9 cellular contexts compared by ENCODE assay signal in the genomic region with DNA sequence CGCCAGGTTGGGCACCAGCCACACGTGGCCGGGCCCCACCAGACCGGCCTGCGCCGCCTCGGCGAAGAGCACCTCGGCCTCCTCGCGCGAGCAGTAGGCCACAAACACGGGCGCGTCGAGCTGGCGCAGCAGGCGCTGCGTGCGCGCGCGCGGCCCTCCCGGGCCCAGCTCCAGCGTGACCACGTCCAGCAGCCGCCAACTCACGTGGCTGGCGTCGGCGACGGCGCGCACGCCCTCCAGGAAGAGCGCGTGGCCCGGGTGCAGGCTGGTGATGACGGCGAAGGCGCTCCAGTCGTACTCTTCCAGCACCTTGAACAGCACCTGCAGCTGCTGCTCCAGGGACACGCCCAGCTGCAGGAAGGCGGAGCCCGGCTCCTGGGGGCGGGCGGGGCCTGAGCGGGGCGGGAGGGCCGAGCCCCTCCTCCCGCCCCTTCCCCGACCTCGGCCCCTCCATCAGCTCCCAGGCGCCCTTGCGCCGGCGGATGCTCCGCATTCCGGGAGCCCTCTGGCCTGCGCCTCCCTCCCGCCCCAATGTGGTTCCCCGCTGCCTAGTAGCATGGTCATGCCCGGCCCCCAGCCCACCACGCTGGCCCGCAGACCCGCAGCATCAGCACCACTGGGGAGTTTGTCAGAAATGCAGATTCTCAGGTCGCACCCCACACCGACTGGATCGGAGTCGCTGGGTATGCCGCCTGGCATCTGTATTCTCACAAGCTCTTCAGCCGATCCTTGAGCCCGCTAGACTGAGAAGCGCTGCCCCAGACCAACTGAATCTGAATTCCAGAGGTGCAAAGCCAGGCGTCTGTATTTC. TPM values are rescaled to one million over a fixed set of nuclear protein-coding genes. Genes with fewer than 3 reads are reported as not detected.
DNase-seq lines count a peak whose midpoint lies in the region; ATAC-seq and TF ChIP-seq lines count a peak whose summit lies in the region.
"Had no signal": no experiment of that assay in that cellular context is flagged by ENCODE, and none has a peak within 500 bp of the region (broad histone marks: within the 10 kb centered on the region; RNA-seq: fewer than 3 reads in every experiment).

No MANE protein-coding gene starts in this region.

- ATAC-seq in PC-3 (no peak), GM19023 (IDR thresholded peaks at IDR 0.05; ENCODE audit: unreplicated experiment) (no peak)

- TF ChIP-seq CTCF in RWPE1 (conservative IDR thresholded peaks at IDR 0.05; ENCODE audit: low read depth) (no peak), nephron (IDR thresholded peaks at IDR 0.05; ENCODE audit: unreplicated experiment in 3 of 3) (no peak), PC-3 (conservative IDR thresholded peaks at IDR 0.05; ENCODE audit: low read depth, low read length) (no peak)

- no TSS peak for BruUV-seq in PC-3 (replicated peaks; lab: Mats Ljungman, UMichigan)

- no peak overlapping the region for H3K4me2 ChIP-seq in PC-3 (ENCODE audit: low read length)

- no peaks in the 10 kb centered on the region for H3K79me2 ChIP-seq in PC-3 (ENCODE audit: low read length)

- H3K4me1 ChIP-seq in adipocyte (ENCODE audit: control insufficient read depth, insufficient read depth, low read length) (no peaks in the 10 kb centered on the region), PC-3 (ENCODE audit: insufficient read depth, low read length) (no peaks in the 10 kb centered on the region)

- H3K4me3 ChIP-seq in adipocyte (ENCODE audit: low read length) (no peak overlapping the region), PC-3 (ENCODE audit: low read length) (no peak overlapping the region)
- H3K4me3 ChIP-seq: heart right ventricle had no signal

- H2AFZ ChIP-seq in PC-3 (ENCODE audit: low read length): no peak overlapping the region

- H3K27me3 Mint-ChIP-seq in nephron (ENCODE audit: low read depth): peaks cover 94% of the 10 kb centered on the region

- H3K4me3 Mint-ChIP-seq in nephron: peak overlapping the region in 2 of 3 experiments; percentile 65 to 67

- H3K4me1 Mint-ChIP-seq in nephron: no peaks in the 10 kb centered on the region

- intact Hi-C loops in PC-3 (cut with micrococcal nuclease): no loop called here

- peak; percentile 16 for DNase-seq in EH (ENCODE audit: low read depth)
- peak; percentile 70 for DNase-seq in RWPE1 (ENCODE audit: low spot score)
- peak; percentile 32 for DNase-seq in adipocyte (ENCODE audit: low read depth)
- DNase-seq in PC-3: no peak
- no peak for DNase-seq in HT-29 (ENCODE audit: low spot score)
- DNase-seq in SKM-1 treated with dmso at 0.1 percent for 144 hours (lab: John Stamatoyannopoulos, UW; ENCODE audit: unreplicated experiment): no peak
- DNase-seq: heart right ventricle had no signal

- no peaks in the 10 kb centered on the region for H4K20me1 ChIP-seq in PC-3 (ENCODE audit: low read length)

- H3F3A ChIP-seq in PC-3 (ENCODE audit: low read length, unreplicated experiment): no peaks in the 10 kb centered on the region

- CTCF ChIA-PET in RWPE1 (lab: Yijun Ruan, JAX) (interaction anchor here (0.5 to 1.6 kb wide), 3 partner anchors 8 to 10 kb away, joined by 3 to 7 read pairs (median 3); no protein-coding TSS in a partner anchor), PC-3 (lab: Charles Lee) (interaction anchor here (1.7 kb wide), 1 partner anchor 10 kb away, joined by 4 read pairs; no protein-coding TSS in a partner anchor)

- no peaks in the 10 kb centered on the region for H3K9me3 Mint-ChIP-seq in nephron

- H3K9me3 ChIP-seq in adipocyte (ENCODE audit: control insufficient read depth, low read length) (no peaks in the 10 kb centered on the region), PC-3 (ENCODE audit: low read length) (no peaks in the 10 kb centered on the region)
- H3K9me3 ChIP-seq: heart right ventricle had no signal

- no peak overlapping the region for H3K27ac Mint-ChIP-seq in nephron

- H3K9me2 ChIP-seq in PC-3 (replicated peaks; ENCODE audit: low read length): no peaks in the 10 kb centered on the region

- H3K36me3 ChIP-seq in adipocyte (ENCODE audit: control insufficient read depth, insufficient read depth, low read length, severe bottlenecking): no peaks in the 10 kb centered on the region
- H3K36me3 ChIP-seq in PC-3 (ENCODE audit: low read depth, low read length): no peaks in the 10 kb centered on the region
- H3K36me3 ChIP-seq: heart right ventricle had no signal

- H3K27me3 ChIP-seq in adipocyte (replicated peaks; ENCODE audit: control insufficient read depth, insufficient read depth, low read length): peaks cover 64% of the 10 kb centered on the region
- peaks cover 54% of the 10 kb centered on the region for H3K27me3 ChIP-seq in PC-3 (ENCODE audit: low read length)

- H3K27ac ChIP-seq in RWPE1: no peak overlapping the region
- no peak overlapping the region for H3K27ac ChIP-seq in PC-3 (ENCODE audit: low read length)
- H3K27ac ChIP-seq: heart right ventricle had no signal

- POLR2A ChIA-PET in RWPE1 (lab: Yijun Ruan, JAX; ENCODE audit: low non-redundant PET): interaction anchor here (0.6 kb wide), 1 partner anchor 162 kb away, joined by 18 read pairs; no protein-coding TSS in a partner anchor
- POLR2A ChIA-PET in PC-3 (lab: Charles Lee; ENCODE audit: unreplicated experiment): no interaction called here

- no peaks in the 10 kb centered on the region for H3K36me3 Mint-ChIP-seq in nephron (ENCODE audit: low read depth)

- H3K9ac ChIP-seq in adipocyte (ENCODE audit: low read length) (no peak overlapping the region), PC-3 (ENCODE audit: low read length) (no peak overlapping the region)

RNA-seq across cellular contexts. Expression of gene GRIN2C, which starts 7.2 kb away (rescaled TPM):
- total RNA-seq in PC-3 (2014; rRNA removed): 0.04 TPM in 1 of 2 replicates, not detected in the other
- total RNA-seq in HT-29 (2014; rRNA removed; shearing (Covaris generic)): 0.03 TPM in 1 of 2 replicates, not detected in the other

RNA-seq across cellular contexts. Expression of gene FDXR, which starts 20.4 kb away (rescaled TPM):
- total RNA-seq in PC-3 (2014; rRNA removed): 28.1 and 44.5 TPM in 2 replicates
- 32.2 and 38.4 TPM in 2 replicates for total RNA-seq in HT-29 (2014; rRNA removed; shearing (Covaris generic))

RNA-seq across cellular contexts. Expression of gene FADS6, which starts 41.0 kb away (rescaled TPM):
- total RNA-seq in PC-3 (2014; rRNA removed): not detected in 2 replicates
- total RNA-seq in HT-29 (2014; rRNA removed; shearing (Covaris generic)): not detected in 2 replicates
- total RNA-seq: heart right ventricle had no signal

Comparison
In these comparisons a context has a peak if more than half of its experiments do, and no peak if none do; other contexts are left out.
1. DNase-seq: peak in EH (single experiment), RWPE1 (single experiment) and adipocyte (single experiment); none in PC-3 (single experiment), HT-29 (single experiment) and SKM-1 treated with dmso at 0.1 percent for 144 hours (single experiment).